In genomic region chr5:175598774-175599173, GRCh38 we compare ENCODE assay signal across 22 cellular contexts. TPM values are rescaled to one million over a fixed set of nuclear protein-coding genes. Genes with fewer than 3 reads are reported as not detected.
A peak's percentile ranks its signal among the peaks of the same experiment; 100 is the strongest.
DNase-seq lines count a peak whose midpoint lies in the region; ATAC-seq and TF ChIP-seq lines count a peak whose summit lies in the region.
"Had no signal": no experiment of that assay in that cellular context is flagged by ENCODE, and none has a peak within 500 bp of the region (broad histone marks: within the 10 kb centered on the region; RNA-seq: fewer than 3 reads in every experiment).

No MANE protein-coding gene starts in this region.

- H3K27ac Mint-ChIP-seq in nephron progenitor cell (peak overlapping the region; percentile 17), T-helper 17 cell (no peak overlapping the region)
- H3K27ac Mint-ChIP-seq: CD14-positive monocyte; CD4-positive, alpha-beta memory T cell; GM23338; HFFc6 had no signal

- peak overlapping the region; percentile 61 to 93 (median 82) for H3K27ac ChIP-seq in heart left ventricle
- H3K27ac ChIP-seq: BLaER1 had no signal

- no peaks in the 10 kb centered on the region for H3K9me3 ChIP-seq in heart left ventricle
- H3K9me3 ChIP-seq in T-helper 17 cell (ENCODE audit: control insufficient read depth, low read length, poor library complexity, severe bottlenecking) = no peaks in the 10 kb centered on the region

- no peak overlapping the region for H3K4me3 ChIP-seq in heart left ventricle
- H3K4me3 ChIP-seq: BLaER1, GM23338 had no signal

- 23 to 35% (median 30%) methylated on average over 7 of the region's 7 CpGs for WGBS in heart left ventricle, 4 donors

- DNase-seq in Right ventricle myocardium inferior (ENCODE audit: missing footprints) (no peak), cardiac septum (ENCODE audit: low spot score) (no peak), heart left ventricle (peak in 2 of 5 donors; percentile 20 to 34), left ventricle myocardium superior (no peak), nephron progenitor cell (no peak), T-helper 17 cell (no peak)
- DNase-seq in activated T-cell treated with anti-CD3 and anti-CD28 coated beads, Interleukin-2, amount 50 U/mL, for 48 hours = no peak
- DNase-seq: 8988T; CD4-positive, alpha-beta memory T cell; DMS153; DMS79; GDM1; H7; HFFc6 had no signal

- ATAC-seq in Right ventricle myocardium inferior = peak; percentile 83
- ATAC-seq in heart left ventricle = peak; percentile 85 to 92 (median 91)
- peak; percentile 91 for ATAC-seq in left ventricle myocardium superior
- ATAC-seq in HG03135 (IDR thresholded peaks at IDR 0.05; ENCODE audit: unreplicated experiment) = no peak
- no peak for ATAC-seq in T-helper 17 cell
- ATAC-seq: GM23338, HCT116 had no signal

- H3K4me3 Mint-ChIP-seq in nephron progenitor cell (no peak overlapping the region), T-helper 17 cell (no peak overlapping the region)
- H3K4me3 Mint-ChIP-seq: CD14-positive monocyte; CD4-positive, alpha-beta memory T cell; GM23338; HFFc6 had no signal

- H3K4me1 Mint-ChIP-seq in nephron progenitor cell (peaks cover 5% of the 10 kb centered on the region), T-helper 17 cell (peaks cover 2% of the 10 kb centered on the region)

- H3K27me3 Mint-ChIP-seq in nephron progenitor cell (ENCODE audit: low read depth, poor library complexity) (peaks cover 3% of the 10 kb centered on the region), T-helper 17 cell (peaks cover 50% of the 10 kb centered on the region)

- TF ChIP-seq POLR2A in heart left ventricle (IDR thresholded peaks at IDR 0.05) = no peak

- peaks cover 3% of the 10 kb centered on the region for H3K9me3 Mint-ChIP-seq in nephron progenitor cell

- H3K4me1 ChIP-seq in heart left ventricle = peaks cover 0 to 23% (median 0%) of the 10 kb centered on the region in 12 donors
- H3K4me1 ChIP-seq: BLaER1 had no signal

- intact Hi-C loops in Right ventricle myocardium inferior (cut with DNase I) = loop anchor here (1.0 to 5.0 kb wide), 3 partner anchors 24 to 114 kb away; no protein-coding TSS in a partner anchor
- intact Hi-C loops in cardiac septum (cut with DNase I) = no loop called here
- intact Hi-C loops in heart left ventricle (cut with DNase I) = loop anchor here in 2 of 10 donors (2.0 to 10.0 kb wide), 2 partner anchors 26 to 86 kb away; no protein-coding TSS in a partner anchor
- intact Hi-C loops in left ventricle myocardium superior (cut with micrococcal nuclease) = no loop called here

- no peaks in the 10 kb centered on the region for H3K36me3 Mint-ChIP-seq in nephron progenitor cell (ENCODE audit: low read depth)
- H3K36me3 Mint-ChIP-seq in T-helper 17 cell (ENCODE audit: low read depth) = peaks cover 4% of the 10 kb centered on the region
- H3K36me3 Mint-ChIP-seq: CD4-positive, alpha-beta memory T cell had no signal

- H3K36me3 ChIP-seq in heart left ventricle = no peaks in the 10 kb centered on the region
- H3K36me3 ChIP-seq: BLaER1 had no signal

- peaks cover 0 to 11% (median 0%) of the 10 kb centered on the region in 9 donors for H3K27me3 ChIP-seq in heart left ventricle
- H3K27me3 ChIP-seq: BLaER1 had no signal

- no peak for TF ChIP-seq CTCF in heart left ventricle (IDR thresholded peaks at IDR 0.05)
- no peak for TF ChIP-seq CTCF in nephron progenitor cell (IDR thresholded peaks at IDR 0.05)

RNA-seq across cellular contexts. Expression of gene HRH2, which starts 59.1 kb away (rescaled TPM):
- total RNA-seq in Right ventricle myocardium inferior (46.6 TPM), cardiac septum (60.1 TPM), heart left ventricle (10 to 100 TPM; 26.0 to 66.0 (median 37.7) TPM), left ventricle myocardium superior (58.0 TPM), T-helper 17 cell (1 to 10 TPM; 2.8 to 4.9 TPM)
- polyA plus RNA-seq in heart left ventricle = 10 to 100 TPM; 27.8 to 34.6 TPM
- total RNA-seq: A673, HFFc6, HT-29 had no signal
- polyA plus RNA-seq: AG04450 had no signal

Comparison
In these comparisons a context has a peak if more than half of its experiments do, and no peak if none do; other contexts are left out.
1. ATAC-seq: peak in Right ventricle myocardium inferior (single experiment), heart left ventricle (4 of 4) and left ventricle myocardium superior (single experiment); none in HG03135 (single experiment) and T-helper 17 cell (single experiment).